ENCODE assay signal across 19 cellular contexts in the genomic region with DNA sequence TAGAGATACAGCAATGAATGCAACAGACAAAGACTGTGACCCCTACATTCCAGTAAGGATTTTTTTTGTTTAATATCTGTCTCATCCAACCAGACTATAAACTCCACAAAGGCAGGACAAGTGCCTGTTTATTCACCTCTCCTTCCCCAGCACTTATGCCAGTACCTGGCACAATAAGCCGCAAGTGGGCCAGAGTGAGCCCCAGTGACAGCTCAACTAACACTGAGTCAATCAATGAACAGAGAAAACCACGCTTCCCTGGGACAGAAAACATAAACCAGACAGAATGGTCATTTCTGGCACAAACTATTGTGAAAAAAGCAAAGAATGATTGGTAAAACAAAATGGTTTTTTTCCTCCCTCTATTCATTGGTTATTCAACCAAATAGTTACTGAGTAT.
"Had no signal": no experiment of that assay in that cellular context is flagged by ENCODE, and none has a peak within 500 bp of the region (broad histone marks: within the 10 kb centered on the region; RNA-seq: fewer than 3 reads in every experiment).

No MANE protein-coding gene starts in this region.

- H3K4me1 ChIP-seq: gastroesophageal sphincter, psoas muscle, right lobe of liver, spleen, thyroid gland had no signal

- H3K27ac Mint-ChIP-seq: type B pancreatic cell had no signal

- ATAC-seq: gastroesophageal sphincter had no signal

- H3K4me3 ChIP-seq: dorsolateral prefrontal cortex, gastroesophageal sphincter, lung, psoas muscle, right lobe of liver, spleen, suprapubic skin, thyroid gland had no signal

- H3K4me3 Mint-ChIP-seq: immature natural killer cell, naive B cell, nephron, type B pancreatic cell had no signal

- H3K27me3 Mint-ChIP-seq: naive B cell, type B pancreatic cell had no signal

- H3K27ac ChIP-seq: dorsolateral prefrontal cortex, gastroesophageal sphincter, neutrophil, psoas muscle, right lobe of liver, spleen, suprapubic skin, thyroid gland had no signal

- H3K9me3 ChIP-seq: gastroesophageal sphincter, neutrophil, psoas muscle, right lobe of liver, suprapubic skin, thyroid gland had no signal

- H3K9me3 Mint-ChIP-seq: immature natural killer cell, nephron, type B pancreatic cell had no signal

- H3K4me1 Mint-ChIP-seq: immature natural killer cell, naive B cell, nephron had no signal

- H3K27me3 ChIP-seq: dorsolateral prefrontal cortex, gastroesophageal sphincter, neutrophil, right lobe of liver, spleen, suprapubic skin, thyroid gland had no signal

- DNase-seq: cortex of kidney; dorsolateral prefrontal cortex; effector CD8-positive, alpha-beta T cell; glutamatergic neuron; left ventricle myocardium superior; psoas muscle; right lobe of liver; spleen; stimulated activated CD4-positive, alpha-beta T cell treated with anti-CD3 and anti-CD28 coated beads, Interleukin-15, amount 100 ng/mL, for 24 hours; stimulated activated CD4-positive, alpha-beta T cell treated with anti-CD3 and anti-CD28 coated beads, Interleukin-1b, Interleukin-23, amount 100 ng/mL, for 48 hours; thyroid gland had no signal
